Comparison of ENCODE assay signal across 23 cellular contexts in the genomic region with DNA sequence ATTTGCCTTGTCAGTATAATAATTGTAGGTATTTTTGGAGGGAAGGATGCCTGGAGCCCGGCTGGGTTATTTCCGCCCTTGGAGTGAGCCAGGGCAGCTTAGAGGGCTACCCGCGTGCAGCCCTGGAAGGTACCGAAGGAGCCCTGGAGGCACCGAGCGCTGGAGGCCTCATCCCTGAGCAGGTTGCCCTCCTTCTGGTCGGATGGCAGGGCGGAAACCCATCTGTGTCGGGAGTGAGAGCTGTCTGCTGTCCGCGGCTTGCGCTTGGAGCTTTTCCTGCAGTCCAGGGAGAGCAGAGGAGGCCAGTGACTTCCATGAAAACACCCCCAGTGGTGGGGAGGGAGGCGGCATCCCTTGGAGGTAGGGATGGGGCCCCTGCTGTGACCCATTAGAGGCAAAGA.
DNase-seq lines count a peak whose midpoint lies in the region; ATAC-seq lines count a peak whose summit lies in the region.
"Had no signal": no experiment of that assay in that cellular context is flagged by ENCODE, and none has a peak within 500 bp of the region (broad histone marks: within the 10 kb centered on the region; RNA-seq: fewer than 3 reads in every experiment).

No MANE protein-coding gene starts in this region.

- no peak overlapping the region for H3K4me3 ChIP-seq in H7 (ENCODE audit: insufficient read depth, low read depth, low read length)
- H3K4me3 ChIP-seq: esophagus muscularis mucosa, gastroesophageal sphincter, thoracic aorta had no signal

- intact Hi-C loops in left ventricle myocardium superior (cut with micrococcal nuclease), result no loop called here

- no peaks in the 10 kb centered on the region for H3K36me3 ChIP-seq in H7 (replicated peaks; ENCODE audit: control insufficient read depth, insufficient read depth, low read length)
- H3K36me3 ChIP-seq: esophagus muscularis mucosa, gastroesophageal sphincter, thoracic aorta had no signal

- DNase-seq in COLO668 (lab: John Stamatoyannopoulos, UW; ENCODE audit: unreplicated experiment), result peak; percentile 69
- peak; percentile 80 for DNase-seq in H7
- DNase-seq in RPMI7951 (ENCODE audit: low read depth), result peak; percentile 47
- DNase-seq in left ventricle myocardium superior, result no peak
- no peak for DNase-seq in mucosa of gallbladder (ENCODE audit: low spot score)
- no peak for DNase-seq in mesenteric fat pad (ENCODE audit: low spot score)
- DNase-seq: activated B cell treated with CpG ODN at 0.5 μM for 24 hours; activated CD8-positive, alpha-beta T cell treated with anti-CD3 and anti-CD28 coated beads for 36 hours; activated naive CD4-positive, alpha-beta T cell treated with anti-CD3 and anti-CD28 coated beads, Interleukin-2, amount 10 ng/mL, durations not matched to agents 7 days and 5 days; activated T-cell treated with anti-CD3 and anti-CD28 coated beads, Interleukin-2, amount 50 U/mL, for 1 hour; anterior cingulate cortex; CD4-positive, alpha-beta memory T cell; effector CD8-positive, alpha-beta T cell; Karpas-422; NCI-H1048; NK-92 treated with Interleukin-12 subunit alpha and Interleukin-12 subunit beta, amount 100 ng/mL, for 24 hours; retina; T-helper 2 cell had no signal

- ATAC-seq in left ventricle myocardium superior (peak; percentile 83), HG03095 (IDR thresholded peaks at IDR 0.05; ENCODE audit: unreplicated experiment) (no peak)
- ATAC-seq: gastroesophageal sphincter, left lobe of liver had no signal

- no peaks in the 10 kb centered on the region for H3K27me3 ChIP-seq in H7 (ENCODE audit: control insufficient read depth, insufficient read depth, low read length)
- H3K27me3 ChIP-seq: esophagus muscularis mucosa, gastroesophageal sphincter had no signal

Comparison
In these comparisons a context has a peak if more than half of its experiments do, and no peak if none do; other contexts are left out.
1. DNase-seq: peak in COLO668 (single experiment), H7 (single experiment) and RPMI7951 (single experiment); none in left ventricle myocardium superior (single experiment), mucosa of gallbladder (single experiment) and mesenteric fat pad (single experiment).